9 cellular contexts compared by ENCODE assay signal in the genomic region with DNA sequence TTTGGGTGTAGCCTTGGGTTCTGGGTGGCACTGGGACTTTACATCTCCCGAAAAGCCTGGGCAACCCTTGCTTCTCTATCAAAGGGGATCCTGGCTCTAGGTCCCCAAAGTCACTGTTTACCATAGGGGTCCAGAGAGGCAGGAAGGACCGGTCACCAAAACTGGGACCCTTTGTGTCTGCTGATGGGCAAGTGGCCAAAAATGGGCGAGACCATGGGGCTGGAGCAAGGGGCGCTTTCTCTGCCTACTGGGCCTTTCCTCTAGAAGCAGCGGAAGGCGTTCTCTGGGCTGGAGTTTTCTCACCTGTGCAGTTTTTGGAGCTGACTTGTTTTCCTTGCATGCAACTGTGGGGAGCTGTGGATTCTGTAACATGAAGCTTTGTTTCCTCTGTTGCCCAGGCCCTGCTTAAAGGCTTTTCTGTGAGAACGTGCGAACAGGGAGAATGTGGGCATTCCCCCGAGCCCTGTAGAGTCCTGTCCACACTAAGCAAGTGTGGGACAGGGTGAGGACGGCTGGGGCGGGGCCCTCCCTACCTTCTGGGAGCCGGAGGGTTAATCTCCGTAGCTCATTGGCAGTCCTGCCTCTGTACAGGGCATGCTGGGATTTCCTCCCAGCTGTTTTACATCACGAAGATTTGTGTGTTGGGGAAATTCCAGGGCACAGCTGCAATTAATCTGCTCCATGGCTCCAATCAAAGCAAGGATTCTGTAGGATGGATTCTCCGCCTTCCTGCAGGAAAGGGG. TPM values are rescaled to one million over a fixed set of nuclear protein-coding genes. Genes with fewer than 3 reads are reported as not detected.
A peak's percentile ranks its signal among the peaks of the same experiment; 100 is the strongest.
DNase-seq lines count a peak whose midpoint lies in the region; ATAC-seq and TF ChIP-seq lines count a peak whose summit lies in the region.
"Had no signal": no experiment of that assay in that cellular context is flagged by ENCODE, and none has a peak within 500 bp of the region (broad histone marks: within the 10 kb centered on the region; RNA-seq: fewer than 3 reads in every experiment).

No MANE protein-coding gene starts in this region.

- no peaks in the 10 kb centered on the region for H3K9me3 ChIP-seq in IMR-90 (ENCODE audit: control insufficient read depth, insufficient read depth, low read length)
- no peaks in the 10 kb centered on the region for H3K9me3 ChIP-seq in thoracic aorta

- H3K14ac ChIP-seq in IMR-90 (replicated peaks; ENCODE audit: low read depth, low read length), result peak overlapping the region; percentile 80

- H3K9ac ChIP-seq in IMR-90 (ENCODE audit: low read depth, low read length), result peak overlapping the region; percentile 16

- H3K36me3 ChIP-seq in IMR-90 (ENCODE audit: control insufficient read depth, insufficient read depth, low read length) (no peaks in the 10 kb centered on the region), thoracic aorta (no peaks in the 10 kb centered on the region)

- CTCF ChIA-PET in IMR-90 (lab: Yijun Ruan, JAX), result interaction anchor here (1.3 to 1.4 kb wide), 2 partner anchors 145 to 211 kb away, joined by 7 to 10 read pairs; a partner anchor contains a TSS

- H3K56ac ChIP-seq in IMR-90 (ENCODE audit: extremely low read depth, insufficient read depth, low read length), result peak overlapping the region; percentile 64

- H3K4me1 ChIP-seq in IMR-90 (ENCODE audit: control insufficient read depth, insufficient read depth, low read length), result peaks cover 36% of the 10 kb centered on the region
- H3K4me1 ChIP-seq in thoracic aorta (ENCODE audit: control insufficient read depth in 1 of 2, low read depth in 2 of 2), result peaks cover 17 to 34% of the 10 kb centered on the region in 2 donors

- peak overlapping the region; percentile 96 for H2BK120ac ChIP-seq in IMR-90 (ENCODE audit: low read depth, low read length)

- TF ChIP-seq POLR2A in IMR-90 (IDR thresholded peaks at IDR 0.05; ENCODE audit: low read depth, low read length), result no peak
- TF ChIP-seq POLR2A in lower leg skin (IDR thresholded peaks at IDR 0.05), result no peak

- TF ChIP-seq CTCF in IMR-90 (conservative IDR thresholded peaks at IDR 0.05; ENCODE audit: low read depth, low read length) (no peak), thoracic aorta (IDR thresholded peaks at IDR 0.05) (no peak), lower leg skin (IDR thresholded peaks at IDR 0.05) (no peak)

- dilution Hi-C loops in IMR-90 (cut with HindIII; ENCODE audit: low sequenced_read_pairs, unreplicated experiment), result no loop called here

- peak overlapping the region; percentile 88 for H2BK5ac ChIP-seq in IMR-90 (ENCODE audit: low read depth, low read length, poor library complexity, severe bottlenecking)

- POLR2A ChIA-PET in IMR-90 (lab: Charles Lee; ENCODE audit: unreplicated experiment), result no interaction called here

- peak overlapping the region; percentile 96 for H2AK9ac ChIP-seq in IMR-90 (replicated peaks; ENCODE audit: low read depth, low read length, poor library complexity)

- peak overlapping the region; percentile 50 to 96 for H4K8ac ChIP-seq in IMR-90 (ENCODE audit: low read depth in 2 of 2, low read length in 2 of 2)

- intact Hi-C loops in IMR-90 (cut with micrococcal nuclease), result no loop called here
- intact Hi-C loops in lower leg skin (cut with DNase I; ENCODE audit: low total_unique reads), result no loop called here

- ATAC-seq in IMR-90 (ENCODE audit: low read depth) (peak; percentile 89), thoracic aorta (ENCODE audit: insufficient number of reproducible peaks, low FRiP score, low read depth) (peak; percentile 26)

- H4K5ac ChIP-seq in IMR-90 (ENCODE audit: low read depth, low read length), result peak overlapping the region; percentile 71

- BruUV-seq in IMR-90 (replicated peaks; lab: Mats Ljungman, UMichigan), result no TSS peak

- H3K27ac ChIP-seq in IMR-90 (ENCODE audit: insufficient read depth, low read length), result peak overlapping the region; percentile 87
- H3K27ac ChIP-seq in thoracic aorta, result peak overlapping the region; percentile 75 to 86

- H4K20me1 ChIP-seq in IMR-90 (ENCODE audit: insufficient read depth, low read length), result peaks cover 13% of the 10 kb centered on the region

- peak overlapping the region; percentile 80 for H2AFZ ChIP-seq in IMR-90 (replicated peaks; ENCODE audit: low read length, poor library complexity)

- H3K9me1 ChIP-seq in IMR-90 (ENCODE audit: insufficient read depth, low read length), result peaks cover 40% of the 10 kb centered on the region

- TF ChIP-seq RAD21 in IMR-90 (IDR thresholded peaks at IDR 0.05; ENCODE audit: low read length), result no peak

- H3K79me1 ChIP-seq in IMR-90 (ENCODE audit: low read depth in 1 of 2, low read length in 2 of 2), result peaks cover 12 to 80% of the 10 kb centered on the region in 2 experiments; a peak in 3 of 4 replicates

- no peak overlapping the region for H3K4me3 ChIP-seq in IMR-90 (ENCODE audit: insufficient read depth, low read depth, low read length)
- peak overlapping the region; percentile 8 for H3K4me3 ChIP-seq in thoracic aorta
- no peak overlapping the region for H3K4me3 ChIP-seq in lower leg skin (ENCODE audit: low read depth, poor library complexity, severe bottlenecking)

- peak overlapping the region; percentile 80 for H2BK20ac ChIP-seq in IMR-90 (ENCODE audit: low read depth, low read length)

- H2AK5ac ChIP-seq in IMR-90 (ENCODE audit: low read depth, low read length), result peak overlapping the region; percentile 89

- peak overlapping the region; percentile 89 for H3K23ac ChIP-seq in IMR-90 (ENCODE audit: low read depth, low read length)

- peak overlapping the region; percentile 79 for H3K18ac ChIP-seq in IMR-90 (ENCODE audit: low read depth, low read length)

- WGBS in IMR-90 (ENCODE audit: extremely low coverage in 2 of 2, insufficient read length in 1 of 2), 2 experiments, result 5% methylated on average over 6 of the region's 15 CpGs; no CpG with 5 or more reads in 1 of the 2 experiments
- WGBS in lower leg skin, 2 donors, result 13 to 32% methylated on average over 15 of the region's 15 CpGs

- no peaks in the 10 kb centered on the region for H3K27me3 ChIP-seq in IMR-90 (ENCODE audit: control insufficient read depth, insufficient read depth, low read length)
- no peaks in the 10 kb centered on the region for H3K27me3 ChIP-seq in thoracic aorta (replicated peaks; ENCODE audit: insufficient read depth)

- peak; percentile 89 for DNase-seq in IMR-90
- DNase-seq in dermis blood vessel endothelial cell, result peak; percentile 53
- peak; percentile 96 for DNase-seq in left kidney (ENCODE audit: low read depth, low spot score)
- no peak for DNase-seq in thoracic aorta (ENCODE audit: low spot score)
- no peak for DNase-seq in activated CD4-positive, alpha-beta T cell treated with anti-CD3 and anti-CD28 coated beads for 4 hours
- no peak for DNase-seq in OCI-M2 (lab: John Stamatoyannopoulos, UW; ENCODE audit: unreplicated experiment)
- DNase-seq in lower leg skin (ENCODE audit: low spot score in 2 of 2), result no peak
- no peak for DNase-seq in DMS 273 (lab: John Stamatoyannopoulos, UW; ENCODE audit: unreplicated experiment)
- DNase-seq: NCI-H1417 treated with DMSO at 0.1 percent for 48 hours had no signal

- H3K4ac ChIP-seq in IMR-90 (ENCODE audit: low read depth, low read length), result peak overlapping the region; percentile 96

- H3K4me2 ChIP-seq in IMR-90 (ENCODE audit: low read depth, low read length), result peak overlapping the region; percentile 68

- peak overlapping the region; percentile 74; the same call in 2 of the 3 replicates for H2BK15ac ChIP-seq in IMR-90 (ENCODE audit: low read depth, low read length)

- in situ Hi-C loops in IMR-90 (cut with MboI; ENCODE audit: low sequenced_read_pairs), result loop anchor here (25.0 kb wide), 1 partner anchor 790 kb away; no protein-coding TSS in a partner anchor

- peak overlapping the region; percentile 98 for H4K91ac ChIP-seq in IMR-90 (ENCODE audit: insufficient read depth, low read depth, low read length)

TF ChIP-seq in IMR-90, 13 proteins besides CTCF, POLR2A, EP300 and RAD21:
- no peak for TF ChIP-seq RFX5 (IDR thresholded peaks at IDR 0.05; ENCODE audit: low read depth, low read length)
- TF ChIP-seq SMC3 (IDR thresholded peaks at IDR 0.05; ENCODE audit: low read depth, low read length), result no peak
- TF ChIP-seq MAZ (IDR thresholded peaks at IDR 0.05; ENCODE audit: borderline replicate concordance, low read depth, low read length), result peak; percentile 56; the same call in 1 of the 2 replicates
- TF ChIP-seq MXI1 (IDR thresholded peaks at IDR 0.05; ENCODE audit: borderline replicate concordance, low read depth, low read length), result no peak
- no peak for TF ChIP-seq FOS (IDR thresholded peaks at IDR 0.05; ENCODE audit: low read depth, low read length)
- no peak for TF ChIP-seq CEBPB (IDR thresholded peaks at IDR 0.05; ENCODE audit: low read depth, low read length)
- TF ChIP-seq, protein P1, sequence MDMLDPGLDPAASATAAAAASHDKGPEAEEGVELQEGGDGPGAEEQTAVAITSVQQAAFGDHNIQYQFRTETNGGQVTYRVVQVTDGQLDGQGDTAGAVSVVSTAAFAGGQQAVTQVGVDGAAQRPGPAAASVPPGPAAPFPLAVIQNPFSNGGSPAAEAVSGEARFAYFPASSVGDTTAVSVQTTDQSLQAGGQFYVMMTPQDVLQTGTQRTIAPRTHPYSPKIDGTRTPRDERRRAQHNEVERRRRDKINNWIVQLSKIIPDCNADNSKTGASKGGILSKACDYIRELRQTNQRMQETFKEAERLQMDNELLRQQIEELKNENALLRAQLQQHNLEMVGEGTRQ (IDR thresholded peaks at IDR 0.05; ENCODE audit: low read depth, low read length), result no peak
- TF ChIP-seq BHLHE40 (IDR thresholded peaks at IDR 0.05; ENCODE audit: low read depth, low read length), result peak; percentile 6; the same call in 1 of the 2 replicates
- no peak for TF ChIP-seq MAFK (IDR thresholded peaks at IDR 0.05; ENCODE audit: low read depth, low read length)
- TF ChIP-seq NFE2L2 (IDR thresholded peaks at IDR 0.05; ENCODE audit: low read depth, low read length), result no peak

RNA-seq across cellular contexts. Expression of a gene that starts 50.2 kb away (rescaled TPM):
- 57.7 and 61.7 TPM in 2 replicates for total RNA-seq in IMR-90 (2012; rRNA removed)
- 92.3 and 94.2 TPM in 2 replicates for polyA plus RNA-seq in IMR-90 (2012; rRNA removed)
- polyA plus RNA-seq in IMR-90 (2012; cell fraction: cytosol; rRNA removed), result 65.8 and 82.6 TPM in 2 replicates
- 27.8 and 83.8 TPM in 2 replicates for polyA plus RNA-seq in IMR-90 (2012; cell fraction: nucleus; rRNA removed; ENCODE audit: low replicate concordance)
- 101 and 151 TPM in 2 replicates for total RNA-seq in dermis blood vessel endothelial cell
- 100 to 1,000 TPM; 152 to 175 TPM for total RNA-seq in thoracic aorta
- 10 to 100 TPM; 57.3 to 90.4 (median 82.3) TPM for total RNA-seq in lower leg skin

Comparison
In these comparisons a context has a peak if more than half of its experiments do, and no peak if none do; other contexts are left out.
1. DNase-seq: peak in IMR-90 (single experiment), dermis blood vessel endothelial cell (single experiment) and left kidney (single experiment); none in thoracic aorta (single experiment), activated CD4-positive, alpha-beta T cell treated with anti-CD3 and anti-CD28 coated beads for 4 hours (0 of 2), OCI-M2 (single experiment), lower leg skin (0 of 2) and DMS 273 (single experiment).